10 cellular contexts compared by ENCODE assay signal in the genomic region with DNA sequence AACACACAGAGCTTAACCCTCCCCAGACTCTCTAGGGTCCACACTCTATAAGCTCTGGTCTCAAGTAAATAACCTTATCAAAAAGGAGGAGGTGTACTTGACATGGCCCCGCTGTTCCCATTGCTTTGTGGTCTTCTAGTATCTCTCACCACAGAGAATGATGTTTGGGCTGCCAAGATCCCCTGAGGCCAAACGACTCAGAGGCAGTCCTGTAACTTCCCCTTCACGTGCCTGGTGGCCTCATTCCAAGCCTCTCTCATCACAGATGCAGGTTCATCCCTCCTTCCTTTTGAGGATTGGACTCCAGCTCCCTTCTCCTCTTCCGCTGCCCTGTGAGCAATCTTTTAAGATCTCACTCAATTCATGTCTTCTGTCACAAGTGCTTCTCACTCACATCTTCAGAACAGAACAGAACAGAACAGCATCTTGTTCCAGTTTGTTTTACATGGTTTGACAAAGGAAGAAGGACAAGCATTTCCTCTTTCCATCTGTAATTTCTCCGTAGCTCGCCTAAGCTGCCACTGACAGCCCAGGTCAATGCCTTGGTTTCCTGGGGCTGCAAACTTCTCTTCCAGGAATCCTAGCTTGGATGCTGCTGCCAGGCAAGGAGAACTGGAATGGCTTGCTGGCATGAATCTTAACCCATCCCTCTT.
A peak's percentile ranks its signal among the peaks of the same experiment; 100 is the strongest.
DNase-seq lines count a peak whose midpoint lies in the region; TF ChIP-seq lines count a peak whose summit lies in the region.
"Had no signal": no experiment of that assay in that cellular context is flagged by ENCODE, and none has a peak within 500 bp of the region (broad histone marks: within the 10 kb centered on the region; RNA-seq: fewer than 3 reads in every experiment).

No MANE protein-coding gene starts in this region.

- H3K4me1 ChIP-seq in GM23248 (ENCODE audit: insufficient read depth) (no peaks in the 10 kb centered on the region), left ventricle myocardium inferior (peaks cover 23% of the 10 kb centered on the region)

- H3K9ac ChIP-seq in GM23248, result no peak overlapping the region

- H3K4me2 ChIP-seq in GM23248 (ENCODE audit: unreplicated experiment), result no peak overlapping the region

- no peaks in the 10 kb centered on the region for H3K9me2 ChIP-seq in GM23248 (ENCODE audit: insufficient read depth)

- no peak overlapping the region for H3K27ac ChIP-seq in GM23248
- no peak overlapping the region for H3K27ac ChIP-seq in left ventricle myocardium inferior (replicated peaks)

- no peak for TF ChIP-seq CTCF in left ventricle myocardium inferior (IDR thresholded peaks at IDR 0.05; ENCODE audit: borderline replicate concordance)

- in situ Hi-C loops in GM23248 (cut with MboI), result no loop called here

- no peak overlapping the region for H2AFZ ChIP-seq in GM23248

- 64 to 73% methylated on average over 6 of the region's 6 CpGs for WGBS in GM23248 (ENCODE audit: low coverage in 1 of 2, low lambda C conversion rate in 2 of 2, missing lambda C conversion rate in 2 of 2), 2 experiments

- no peaks in the 10 kb centered on the region for H3K79me2 ChIP-seq in GM23248 (ENCODE audit: insufficient read depth)

- H3K36me3 ChIP-seq in GM23248 (ENCODE audit: low read depth) (no peaks in the 10 kb centered on the region), left ventricle myocardium inferior (no peaks in the 10 kb centered on the region)

- no peaks in the 10 kb centered on the region for H3K9me3 ChIP-seq in GM23248 (ENCODE audit: low read depth)
- no peaks in the 10 kb centered on the region for H3K9me3 ChIP-seq in left ventricle myocardium inferior (replicated peaks)

- H3K27me3 ChIP-seq in GM23248 (replicated peaks; ENCODE audit: insufficient read depth) (no peaks in the 10 kb centered on the region), left ventricle myocardium inferior (ENCODE audit: low read depth) (no peaks in the 10 kb centered on the region)

- peak; percentile 25 for DNase-seq in AG20443 (ENCODE audit: low spot score)
- peak; percentile 53 for DNase-seq in GM23248
- DNase-seq in SIG-M5 (lab: John Stamatoyannopoulos, UW), result peak; percentile 31
- DNase-seq in fibroblast of peridontal ligament (ENCODE audit: extremely low read depth), result peak; percentile 17
- no peak for DNase-seq in iPS-NIHi7 (ENCODE audit: extremely low spot score)
- DNase-seq in DMS 273 (lab: John Stamatoyannopoulos, UW; ENCODE audit: unreplicated experiment), result no peak
- no peak for DNase-seq in NAMALWA (ENCODE audit: low spot score)
- no peak for DNase-seq in left ventricle myocardium inferior
- DNase-seq: CD8-positive, alpha-beta T cell; NCI-H1092 had no signal

- no peaks in the 10 kb centered on the region for H4K20me1 ChIP-seq in GM23248 (ENCODE audit: insufficient read depth)

- H3F3A ChIP-seq in GM23248 (ENCODE audit: insufficient read depth), result no peaks in the 10 kb centered on the region

- no peak overlapping the region for H3K4me3 ChIP-seq in GM23248
- no peak overlapping the region for H3K4me3 ChIP-seq in left ventricle myocardium inferior

- intact Hi-C loops in left ventricle myocardium inferior (cut with micrococcal nuclease), result no loop called here

Comparison
In these comparisons a context has a peak if more than half of its experiments do, and no peak if none do; other contexts are left out.
1. DNase-seq: peak in AG20443 (single experiment), GM23248 (single experiment), SIG-M5 (single experiment) and fibroblast of peridontal ligament (single experiment); none in iPS-NIHi7 (single experiment), DMS 273 (single experiment), NAMALWA (single experiment) and left ventricle myocardium inferior (single experiment).